Comparison of ENCODE assay signal across 8 cellular contexts in genomic region chr17:80101160-80101945, GRCh38. TPM values are rescaled to one million over a fixed set of nuclear protein-coding genes. Genes with fewer than 3 reads are reported as not detected.
DNase-seq lines count a peak whose midpoint lies in the region; ATAC-seq lines count a peak whose summit lies in the region.

TSS of gene GAA (plus strand) at chr17:80101581. CDS start at chr17:80104587, 3,006 bp downstream.

- ATAC-seq in HG03565 (IDR thresholded peaks at IDR 0.05; ENCODE audit: unreplicated experiment): peak; percentile 59

- DNase-seq in C1 segment of cervical spinal cord (lab: John Stamatoyannopoulos, UW) (peak in 13 of 14 donors; percentile 33 to 91 (median 76)), GM19240 (ENCODE audit: insufficient read length, low spot score) (peak; percentile 97), NOMO-1 (lab: John Stamatoyannopoulos, UW; ENCODE audit: unreplicated experiment in 2 of 2) (peak; percentile 58 to 80), mesenteric fat pad (ENCODE audit: low spot score) (peak; percentile 96)
- DNase-seq in activated CD8-positive, alpha-beta memory T cell treated with anti-CD3 and anti-CD28 coated beads for 48 hours (ENCODE audit: low read depth in 2 of 3, low spot score in 2 of 3): peak; percentile 75 to 82 (median 80)
- DNase-seq in stimulated activated CD8-positive, alpha-beta memory T cell treated with anti-CD3 and anti-CD28 coated beads, Interleukin-15, amount 100 ng/mL, for 24 hours (ENCODE audit: low read depth): peak; percentile 85

- no peaks in the 10 kb centered on the region for H3K4me1 ChIP-seq in endocrine pancreas (ENCODE audit: control insufficient read depth, insufficient read depth, low read length)

- H3K9me3 ChIP-seq in endocrine pancreas (ENCODE audit: control insufficient read depth, low read length): no peaks in the 10 kb centered on the region

- H3K4me3 ChIP-seq in endocrine pancreas (ENCODE audit: control insufficient read depth, insufficient read depth, low read length): no peak within 1 kb of the TSS

- H3K36me3 ChIP-seq in endocrine pancreas (ENCODE audit: control insufficient read depth, insufficient read depth, low read length): no peaks in the 10 kb centered on the region

- no peaks in the 10 kb centered on the region for H3K27me3 ChIP-seq in endocrine pancreas (ENCODE audit: control insufficient read depth, insufficient read depth, low read length)

- H3K9ac ChIP-seq in endocrine pancreas (ENCODE audit: control insufficient read depth, insufficient read depth, low read length): peak within 1 kb of the TSS; percentile 99

RNA-seq across cellular contexts. Expression of gene GAA, which starts in this region (rescaled TPM):
- 61.4 TPM for total RNA-seq in mesenteric fat pad
